Comparison of ENCODE assay signal across 20 cellular contexts in genomic region chr15:32096867-32097266, GRCh38.
"Had no signal": no experiment of that assay in that cellular context is flagged by ENCODE, and none has a peak within 500 bp of the region (broad histone marks: within the 10 kb centered on the region; RNA-seq: fewer than 3 reads in every experiment).

No MANE protein-coding gene starts in this region.

- H3K27me3 ChIP-seq: gastrocnemius medialis had no signal

- H3K27ac ChIP-seq: epithelial cell of prostate, gastrocnemius medialis, heart right ventricle, left lung, neutrophil, parathyroid adenoma had no signal

- DNase-seq: activated CD4-positive, alpha-beta memory T cell treated with anti-CD3 and anti-CD28 coated beads for 36 hours; activated CD4-positive, alpha-beta T cell treated with anti-CD3 and anti-CD28 coated beads for 1 hour; activated CD8-positive, alpha-beta memory T cell treated with anti-CD3 and anti-CD28 coated beads, Interleukin-2, amount 10 ng/mL, durations not matched to agents 7 days and 5 days; activated naive CD4-positive, alpha-beta T cell treated with anti-CD3 and anti-CD28 coated beads for 36 hours; activated T-cell treated with anti-CD3 and anti-CD28 coated beads, Interleukin-2, amount 50 U/mL, for 1 hour; dermis blood vessel endothelial cell; effector memory CD8-positive, alpha-beta T cell; gastrocnemius medialis; heart right ventricle; islet precursor cell; left lung; mammary epithelial cell; mucosa of descending colon; naive thymus-derived CD4-positive, alpha-beta T cell; stimulated activated CD4-positive, alpha-beta T cell treated with anti-CD3 and anti-CD28 coated beads, Interleukin-2, amount 100 ng/mL, for 48 hours; T-helper 9 cell had no signal

- H3K36me3 ChIP-seq: gastrocnemius medialis, heart right ventricle, left lung, neutrophil had no signal

- H3K9me3 ChIP-seq: gastrocnemius medialis, heart right ventricle, left lung, mucosa of descending colon, neutrophil had no signal

- H3K4me3 ChIP-seq: gastrocnemius medialis, heart right ventricle, left lung, mucosa of descending colon had no signal

- H3K9ac ChIP-seq: parathyroid adenoma had no signal

- FAIRE-seq: astrocyte had no signal

- H3K4me1 ChIP-seq: gastrocnemius medialis, heart right ventricle, left lung, parathyroid adenoma had no signal

- H3K79me2 ChIP-seq: parathyroid adenoma had no signal

- H2AFZ ChIP-seq: parathyroid adenoma had no signal
